In genomic region chr2:120343433-120344105, GRCh38 we compare ENCODE assay signal across 8 cellular contexts. TPM values are rescaled to one million over a fixed set of nuclear protein-coding genes. Genes with fewer than 3 reads are reported as not detected.
DNase-seq lines count a peak whose midpoint lies in the region; ATAC-seq, FAIRE-seq and TF ChIP-seq lines count a peak whose summit lies in the region.

No MANE protein-coding gene starts in this region.

- CTCF ChIA-PET in BJ (lab: Yijun Ruan, JAX): interaction anchor here (0.7 to 7.8 kb wide), 47 partner anchors 9 to 736 kb away, joined by 3 to 137 read pairs (median 4); no protein-coding TSS in a partner anchor
- CTCF ChIA-PET in HepG2 (lab: Yijun Ruan, JAX; ENCODE audit: low intra/inter-chr PET ratio, low total read pairs): interaction anchor here (0.9 to 2.7 kb wide), 10 partner anchors 93 to 337 kb away, joined by 3 to 39 read pairs (median 6); no protein-coding TSS in a partner anchor

- peak overlapping the region; percentile 49 for H3K4me2 ChIP-seq in HepG2 (ENCODE audit: low read depth, low read length)

- H3K79me2 ChIP-seq in HepG2 (ENCODE audit: insufficient read depth, low read length): no peaks in the 10 kb centered on the region

- H3K27ac ChIP-seq in HepG2 (ENCODE audit: extremely low read length, insufficient read depth, low read length): no peak overlapping the region

- peak; percentile 100 for TF ChIP-seq RAD21 in HepG2 (CRISPR knock-in tag; IDR thresholded peaks at IDR 0.05)

- no TSS peak for BruUV-seq in HepG2 (replicated peaks; lab: Mats Ljungman, UMichigan)

- in situ Hi-C loops in HepG2 (cut with HindIII; ENCODE audit: extremely low pct_ligation_motif_present, low pct_unique_long_range_greater_than_20kb): loop anchor here (5.0 to 10.0 kb wide), 4 partner anchors 94 to 334 kb away; no protein-coding TSS in a partner anchor

- no peak for DNase-seq in BJ (ENCODE audit: low read depth)
- peak; percentile 21 for DNase-seq in NCI-H2029 treated with DMSO at 0.1 percent for 48 hours (lab: John Stamatoyannopoulos, UW)
- DNase-seq in activated CD4-positive, alpha-beta T cell treated with anti-CD3 and anti-CD28 coated beads, Interleukin-2, amount 50 U/mL, for 1 hour: peak; percentile 47
- DNase-seq in dermis microvascular lymphatic vessel endothelial cell (ENCODE audit: low read depth in 2 of 2): peak; percentile 58 to 82
- DNase-seq in HepG2 (ENCODE audit: low spot score): peak; percentile 68
- DNase-seq in stimulated activated CD4-positive, alpha-beta T cell treated with anti-CD3 and anti-CD28 coated beads, Interleukin-2, amount 100 ng/mL, for 4 hours (ENCODE audit: low read depth): peak; percentile 42

- H3K27me3 ChIP-seq in BJ (ENCODE audit: control insufficient read depth, insufficient read depth, low read length) (peaks cover 30% of the 10 kb centered on the region), HepG2 (ENCODE audit: control insufficient read depth in 1 of 2, insufficient read depth in 2 of 2, low read length in 2 of 2) (peaks cover 25 to 88% of the 10 kb centered on the region in 2 experiments; a peak in 4 of 5 replicates)

- no peaks in the 10 kb centered on the region for H3K9me3 ChIP-seq in HepG2 (ENCODE audit: low read length)

- no peak overlapping the region for H3K9ac ChIP-seq in HepG2 (ENCODE audit: insufficient read depth, low read depth, low read length)

- peak; percentile 40 for FAIRE-seq in HepG2 (lab: Jason Lieb, UNC)

- WGBS in HepG2 (ENCODE audit: low lambda C conversion rate): 18% methylated on average over 34 of the region's 43 CpGs

- no peak overlapping the region for H2AFZ ChIP-seq in HepG2 (ENCODE audit: low read length)

- no peak overlapping the region for H3K4me3 ChIP-seq in BJ (ENCODE audit: low read depth, low read length)
- H3K4me3 ChIP-seq in HepG2 (replicated peaks in 1 of 3; ENCODE audit: insufficient read depth in 1 of 3, low read depth in 2 of 3, low read length in 3 of 3): peak overlapping the region in 1 of 3 experiments; percentile 36; a peak in 1 of 6 replicates

- peaks cover 5% of the 10 kb centered on the region; the same call in 1 of the 2 replicates for H4K20me1 ChIP-seq in HepG2 (ENCODE audit: insufficient read depth, low read length)

- POLR2A ChIA-PET in BJ (lab: Charles Lee): interaction anchor here (0.5 kb wide), 1 partner anchor 341 kb away, joined by 3 read pairs; no protein-coding TSS in a partner anchor
- POLR2A ChIA-PET in HepG2 (lab: Yijun Ruan, JAX): interaction anchor here (0.9 to 2.4 kb wide), 5 partner anchors 94 to 221 kb away, joined by 3 to 17 read pairs (median 5); no protein-coding TSS in a partner anchor

- no peak for TF ChIP-seq POLR2A in HepG2 (IDR thresholded peaks at IDR 0.05; ENCODE audit: insufficient read depth in 1 of 2, low read depth in 2 of 2, low read length in 2 of 2)

- intact Hi-C loops in HepG2 (cut with micrococcal nuclease; ENCODE audit: unreplicated experiment): loop anchor here (1.0 to 5.0 kb wide), 5 partner anchors 94 to 337 kb away; no protein-coding TSS in a partner anchor

- peak; percentile 64 for ATAC-seq in GM19395 (IDR thresholded peaks at IDR 0.05; ENCODE audit: unreplicated experiment)
- ATAC-seq in HepG2: peak; percentile 89
- no peak for ATAC-seq in GM21515 (IDR thresholded peaks at IDR 0.05; ENCODE audit: unreplicated experiment)

- H3K36me3 ChIP-seq in BJ (ENCODE audit: control insufficient read depth, insufficient read depth, low read length) (no peaks in the 10 kb centered on the region), HepG2 (replicated peaks in 1 of 2; ENCODE audit: control insufficient read depth in 1 of 2, insufficient read depth in 2 of 2, low read length in 2 of 2) (no peaks in the 10 kb centered on the region)

- TF ChIP-seq CTCF in BJ (IDR thresholded peaks at IDR 0.05; ENCODE audit: insufficient read depth, low read depth, low read length): peak; percentile 83
- peak; percentile 97 for TF ChIP-seq CTCF in HepG2 (CRISPR knock-in tag; IDR thresholded peaks at IDR 0.05)

- peaks cover 34% of the 10 kb centered on the region for H3K4me1 ChIP-seq in HepG2 (ENCODE audit: insufficient read depth, low read length)

- TF ChIP-seq EP300 in HepG2 (IDR thresholded peaks at IDR 0.05; ENCODE audit: low read depth in 2 of 2, low read length in 2 of 2): no peak
- TF ChIP-seq EP300 in HepG2 (CRISPR knock-in tag; IDR thresholded peaks at IDR 0.05; ENCODE audit: borderline replicate concordance): no peak

TF ChIP-seq in HepG2, 621 proteins besides CTCF, POLR2A, EP300 and RAD21 (continues in another document):
- TF ChIP-seq ZNF768 (CRISPR knock-in tag; IDR thresholded peaks at IDR 0.05): peak; percentile 73; the same call in 1 of the 2 replicates
- TF ChIP-seq TBX2 (CRISPR knock-in tag; IDR thresholded peaks at IDR 0.05; ENCODE audit: borderline replicate concordance): peak; percentile 77
- no peak for TF ChIP-seq FOSL1 (CRISPR knock-in tag; IDR thresholded peaks at IDR 0.05; ENCODE audit: borderline replicate concordance)
- TF ChIP-seq BCL6 (CRISPR knock-in tag; IDR thresholded peaks at IDR 0.05): peak; percentile 79
- TF ChIP-seq ZNF737 (CRISPR knock-in tag; IDR thresholded peaks at IDR 0.05; ENCODE audit: borderline replicate concordance): no peak
- 0 out of 2 replicates have a peak, but pooled peaks have one; percentile 66 for TF ChIP-seq ZNF160 (CRISPR knock-in tag; IDR thresholded peaks at IDR 0.05)
- no peak for TF ChIP-seq HMG20A (CRISPR knock-in tag; IDR thresholded peaks at IDR 0.05; ENCODE audit: borderline replicate concordance)
- peak; percentile 45; the same call in 1 of the 2 replicates for TF ChIP-seq BHLHE40 (IDR thresholded peaks at IDR 0.05; ENCODE audit: low read length)
- TF ChIP-seq ZNF776 (CRISPR knock-in tag; IDR thresholded peaks at IDR 0.05): 0 out of 2 replicates have a peak, but pooled peaks have one; percentile 60
- TF ChIP-seq ZNF546 (CRISPR knock-in tag; conservative IDR thresholded peaks at IDR 0.05): no peak
- no peak; the same call in 1 of the 2 replicates for TF ChIP-seq BORCS8-MEF2B (CRISPR knock-in tag; IDR thresholded peaks at IDR 0.05)
- TF ChIP-seq REXO4 (CRISPR knock-in tag; IDR thresholded peaks at IDR 0.05; ENCODE audit: borderline replicate concordance): no peak
- no peak for TF ChIP-seq ZNF326 (CRISPR knock-in tag; IDR thresholded peaks at IDR 0.05; ENCODE audit: borderline replicate concordance)
- peak; percentile 91; the same call in 1 of the 2 replicates for TF ChIP-seq KDM2A (CRISPR knock-in tag; IDR thresholded peaks at IDR 0.05; ENCODE audit: borderline replicate concordance, low read depth)
- TF ChIP-seq KMT2B (CRISPR knock-in tag; IDR thresholded peaks at IDR 0.05): 0 out of 2 replicates have a peak, but pooled peaks have one; percentile 32
- no peak for TF ChIP-seq ZNF746 (CRISPR knock-in tag; IDR thresholded peaks at IDR 0.05)
- no peak for TF ChIP-seq ATF7-NPFF (CRISPR knock-in tag; IDR thresholded peaks at IDR 0.05; ENCODE audit: low read depth)
- no peak for TF ChIP-seq DBP (CRISPR knock-in tag; IDR thresholded peaks at IDR 0.05; ENCODE audit: not compliant biosample characterization)
- TF ChIP-seq CENPT (CRISPR knock-in tag; IDR thresholded peaks at IDR 0.05; ENCODE audit: low read depth): no peak
- TF ChIP-seq ZBTB43 (CRISPR knock-in tag; conservative IDR thresholded peaks at IDR 0.05): no peak

RNA-seq across cellular contexts. Expression of gene INHBB, which starts 2.4 kb away (rescaled TPM):
- 3.3 and 3.9 TPM in 2 replicates for polyA plus RNA-seq in BJ (2011; rRNA removed)
- polyA minus RNA-seq in BJ (2011; rRNA and poly(A)+ RNA removed): 2.9 and 5.1 TPM in 2 replicates
- total RNA-seq in dermis microvascular lymphatic vessel endothelial cell: 20.4 and 35.3 TPM in 2 replicates
- 0.17 and 0.20 TPM in 2 replicates for total RNA-seq in HepG2 (2016; rRNA removed; fragmentation: Illumina TruSeq; extraction: Trizol)
- total RNA-seq in HepG2 (2016; cell fraction: cytosol; rRNA removed; fragmentation: Illumina TruSeq; extraction: Trizol; ENCODE audit: low read depth): not detected in 2 replicates
- total RNA-seq in HepG2 (2016; cell fraction: insoluble cytoplasmic fraction; rRNA removed; fragmentation: Illumina TruSeq; extraction: Trizol): 0.09 and 0.19 TPM in 2 replicates
- 0.09 and 0.10 TPM in 2 replicates for total RNA-seq in HepG2 (2016; cell fraction: membrane; rRNA removed; fragmentation: Illumina TruSeq; extraction: Trizol)
- total RNA-seq in HepG2 (2016; cell fraction: nucleus; rRNA removed; fragmentation: Illumina TruSeq; extraction: Trizol): 0.40 and 0.47 TPM in 2 replicates
- 1.7 and 2.4 TPM in 2 replicates for polyA plus RNA-seq in HepG2 (2011; rRNA removed)
- 2.2 and 2.3 TPM in 2 replicates for polyA plus RNA-seq in HepG2 (2011; cell fraction: cytosol; rRNA removed)
- polyA plus RNA-seq in HepG2 (2011; cell fraction: nucleus; rRNA removed): 2.0 and 2.4 TPM in 2 replicates
- 0.34 and 0.88 TPM in 2 replicates for polyA plus RNA-seq in HepG2 (2012)
- polyA plus RNA-seq in HepG2 (2016; cell fraction: cytosol; fragmentation: Illumina TruSeq; extraction: Trizol; ENCODE audit: low read depth): 0.05 TPM in 1 of 2 replicates, not detected in the other
- polyA plus RNA-seq in HepG2 (2016; cell fraction: insoluble cytoplasmic fraction; fragmentation: Illumina TruSeq; extraction: Trizol; ENCODE audit: low read depth): 0.10 and 0.17 TPM in 2 replicates
- 0.06 TPM in 2 replicates for polyA plus RNA-seq in HepG2 (2016; cell fraction: membrane; fragmentation: Illumina TruSeq; extraction: Trizol; ENCODE audit: low read depth)
- 0.37 and 0.68 TPM in 2 replicates for polyA plus RNA-seq in HepG2 (2016; cell fraction: nucleus; fragmentation: Illumina TruSeq; extraction: Trizol; ENCODE audit: insufficient read depth, low read depth)
- 4.0 TPM in 1 of 2 replicates, not detected in the other for polyA minus RNA-seq in HepG2 (2011; rRNA and poly(A)+ RNA removed; ENCODE audit: low replicate concordance)
- 2.7 TPM in 2 replicates for polyA minus RNA-seq in HepG2 (2011; cell fraction: cytosol; rRNA and poly(A)+ RNA removed)
- 0.90 and 1.1 TPM in 2 replicates for polyA minus RNA-seq in HepG2 (2011; cell fraction: nucleus; rRNA and poly(A)+ RNA removed)

Comparison
In these comparisons a context has a peak if more than half of its experiments do, and no peak if none do; other contexts are left out.
1. RNA of gene INHBB, which starts 2.4 kb away (total RNA-seq): 20.4 to 35.3 TPM in dermis microvascular lymphatic vessel endothelial cell; 0.09 to 0.47 TPM in HepG2; every median in the first group is over 10 times any median in the second.